In genomic region chr14:34865889-34866574, GRCh38 we compare ENCODE assay signal across 19 cellular contexts.
"Had no signal": no experiment of that assay in that cellular context is flagged by ENCODE, and none has a peak within 500 bp of the region (broad histone marks: within the 10 kb centered on the region; RNA-seq: fewer than 3 reads in every experiment).

No MANE protein-coding gene starts in this region.

- H3K4me3 Mint-ChIP-seq: neural crest cell, type B pancreatic cell had no signal

- H3K36me3 ChIP-seq: gastroesophageal sphincter, ovary, thyroid gland had no signal

- H3K4me3 ChIP-seq: coronary artery, gastroesophageal sphincter, ovary, right atrium auricular region, suprapubic skin, thyroid gland had no signal

- ATAC-seq: esophagus mucosa; gastroesophageal sphincter; left lobe of liver; naive thymus-derived CD4-positive, alpha-beta T cell; stimulated activated naive CD8-positive, alpha-beta T cell treated with anti-CD3 and anti-CD28 coated beads, Interleukin-15, Interleukin-2, amounts not matched to agents 100 U/mL and 50 U/mL, for 24 hours had no signal

- H3K27ac Mint-ChIP-seq: type B pancreatic cell had no signal

- H3K9me3 ChIP-seq: gastroesophageal sphincter, ovary, right atrium auricular region, suprapubic skin, thyroid gland had no signal

- H3K27me3 ChIP-seq: gastroesophageal sphincter, ovary, right atrium auricular region, suprapubic skin, thyroid gland had no signal

- H3K27me3 Mint-ChIP-seq: naive thymus-derived CD4-positive, alpha-beta T cell; type B pancreatic cell had no signal

- H3K27ac ChIP-seq: coronary artery, gastroesophageal sphincter, ovary, right atrium auricular region, suprapubic skin, thyroid gland had no signal

- H3K4me1 ChIP-seq: right atrium auricular region, suprapubic skin, thyroid gland had no signal

- H3K9me3 Mint-ChIP-seq: naive thymus-derived CD4-positive, alpha-beta T cell; neural crest cell; type B pancreatic cell had no signal

- DNase-seq: effector memory CD4-positive, alpha-beta T cell; glutamatergic neuron; islet precursor cell; mammary epithelial cell; naive thymus-derived CD4-positive, alpha-beta T cell; nucleus accumbens; ovary; small intestine; stimulated activated CD4-positive, alpha-beta T cell treated with anti-CD3 and anti-CD28 coated beads, Interleukin-12 subunit alpha, Interleukin-12 subunit beta, amount 100 ng/mL, for 4 hours; stimulated activated naive CD8-positive, alpha-beta T cell treated with anti-CD3 and anti-CD28 coated beads, Interleukin-15, Interleukin-2, amounts not matched to agents 100 U/mL and 50 U/mL, for 24 hours; thyroid gland had no signal
